Comparison of ENCODE assay signal across 8 cellular contexts in the genomic region with DNA sequence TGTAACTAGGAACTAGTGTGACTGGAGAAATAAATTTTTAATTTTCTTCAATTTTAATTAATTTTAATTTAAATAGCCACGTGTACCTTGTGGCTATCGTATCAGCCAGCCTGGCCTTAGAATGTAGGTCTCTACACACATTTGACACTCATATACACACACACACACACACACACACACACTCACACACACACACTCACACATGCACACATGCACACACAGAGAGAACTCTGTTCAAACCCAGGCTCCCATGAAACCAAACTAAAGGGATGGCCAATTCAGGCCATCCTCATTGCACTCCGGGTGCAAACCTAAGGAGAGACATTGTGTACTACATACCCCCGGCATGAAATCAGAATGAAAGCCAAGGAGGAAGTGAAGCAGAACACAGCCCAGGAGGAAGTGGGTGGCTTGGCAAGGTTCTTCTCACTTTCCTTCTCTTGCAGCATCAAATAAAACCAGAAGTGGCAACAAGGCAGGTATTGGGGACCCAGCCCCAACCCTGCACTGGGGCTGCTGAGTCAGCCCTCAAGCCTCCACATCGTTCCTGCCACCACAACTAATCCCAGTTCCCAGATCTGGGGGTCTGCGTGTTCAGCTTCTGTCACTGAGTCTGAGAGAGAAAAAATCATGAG. TPM values are rescaled to one million over a fixed set of nuclear protein-coding genes. Genes with fewer than 3 reads are reported as not detected.
DNase-seq lines count a peak whose midpoint lies in the region; ATAC-seq, FAIRE-seq and TF ChIP-seq lines count a peak whose summit lies in the region.

No MANE protein-coding gene starts in this region.

- peaks cover 0 to 1% of the 10 kb centered on the region in 2 donors for H3K4me1 ChIP-seq in small intestine (ENCODE audit: control insufficient read depth in 2 of 2, insufficient read depth in 1 of 2, low read depth in 1 of 2, low read length in 1 of 2)

- peak; percentile 93 for ATAC-seq in GM21447 (IDR thresholded peaks at IDR 0.05; ENCODE audit: unreplicated experiment)

- H3K27ac ChIP-seq in small intestine (ENCODE audit: low read depth in 1 of 2, low read length in 1 of 2): no peak overlapping the region

- FAIRE-seq in small intestine (lab: Jason Lieb, UNC): no peak

- no peaks in the 10 kb centered on the region for H3K9me3 ChIP-seq in small intestine (ENCODE audit: control insufficient read depth, low read depth)

- H3K4me3 ChIP-seq in GM12864 (ENCODE audit: low read depth, low read length): no peak overlapping the region; the same call in 1 of the 2 replicates
- H3K4me3 ChIP-seq in Jurkat, Clone E6-1 (ENCODE audit: low read length): no peak overlapping the region
- no peak overlapping the region for H3K4me3 ChIP-seq in small intestine (ENCODE audit: low read depth in 1 of 2, low read length in 2 of 2)

- no peak for TF ChIP-seq CTCF in GM12864 (IDR thresholded peaks at IDR 0.05; ENCODE audit: low read depth, low read length, missing control alignments)

- H3K36me3 ChIP-seq in small intestine (ENCODE audit: control insufficient read depth in 2 of 2, insufficient read depth in 2 of 2, low read length in 2 of 2): no peaks in the 10 kb centered on the region

- 59 to 68% (median 65%) methylated on average over 6 of the region's 6 CpGs for WGBS in small intestine, 3 donors

- DNase-seq in GM12864 (ENCODE audit: low read depth) (peak; percentile 49), small intestine (peak; percentile 31), EL (no peak), retina (no peak), NCI-H1417 treated with DMSO at 0.1 percent for 48 hours (lab: John Stamatoyannopoulos, UW) (no peak)
- DNase-seq in Jurkat, Clone E6-1 (ENCODE audit: low read depth, low spot score): peak; percentile 64
- DNase-seq in activated gamma-delta T cell treated with anti-CD3 and anti-CD28 coated beads, Interleukin-2, amount 50 U/mL, for 16 hours (ENCODE audit: low read depth): peak; percentile 10

- no peaks in the 10 kb centered on the region for H3K27me3 ChIP-seq in small intestine (ENCODE audit: control insufficient read depth in 2 of 2, insufficient read depth in 2 of 2, low read length in 2 of 2)

RNA-seq across cellular contexts. Expression of a gene that starts 26.2 kb away (rescaled TPM):
- 28.9 TPM for polyA plus RNA-seq in Jurkat, Clone E6-1 (2012; ENCODE audit: insufficient read depth, insufficient read length)
- 100 to 1,000 TPM in 2 of 3 donors, 10 to 100 TPM in 1; 81.9 to 154 (median 106) TPM for polyA plus RNA-seq in small intestine

Comparison
In these comparisons a context has a peak if more than half of its experiments do, and no peak if none do; other contexts are left out.
1. DNase-seq: peak in GM12864 (single experiment), Jurkat, Clone E6-1 (single experiment), activated gamma-delta T cell treated with anti-CD3 and anti-CD28 coated beads, Interleukin-2, amount 50 U/mL, for 16 hours (single experiment) and small intestine (single experiment); none in EL (single experiment), retina (single experiment) and NCI-H1417 treated with DMSO at 0.1 percent for 48 hours (single experiment).